8 cellular contexts compared by ENCODE assay signal in genomic region chr6:44127186-44128019, GRCh38. TPM values are rescaled to one million over a fixed set of nuclear protein-coding genes. Genes with fewer than 3 reads are reported as not detected.
DNase-seq lines count a peak whose midpoint lies in the region; ATAC-seq, FAIRE-seq and TF ChIP-seq lines count a peak whose summit lies in the region.

MRPL14 (minus strand) TSS chr6:44127452; CDS start chr6:44116611, 10,841 bp downstream.
TMEM63B (plus strand) TSS chr6:44127554; CDS start chr6:44134585, 7,031 bp downstream.

- in situ Hi-C loops in ACHN (cut with HindIII; ENCODE audit: low pct_ligation_motif_present, low pct_unique_long_range_greater_than_20kb, low sequenced_read_pairs) (no loop called here), HepG2 (cut with HindIII; ENCODE audit: extremely low pct_ligation_motif_present, low pct_unique_long_range_greater_than_20kb) (no loop called here)

- BruUV-seq in HepG2 (replicated peaks; lab: Mats Ljungman, UMichigan) = no TSS peak

- TF ChIP-seq POLR2A in HepG2 (IDR thresholded peaks at IDR 0.05; ENCODE audit: insufficient read depth in 1 of 2, low read depth in 2 of 2, low read length in 2 of 2) = peak; percentile 77 to 89

- H3K27me3 ChIP-seq in HepG2 (ENCODE audit: control insufficient read depth in 1 of 2, insufficient read depth in 2 of 2, low read length in 2 of 2) = no peaks in the 10 kb centered on the region; a peak in 1 of 5 replicates

- DNase-seq in ACHN (peak; percentile 81), NCI-H526 (lab: John Stamatoyannopoulos, UW) (peak; percentile 40 to 93), HepG2 (ENCODE audit: low spot score) (peak; percentile 76)
- DNase-seq in activated CD4-positive, alpha-beta T cell treated with anti-CD3 and anti-CD28 coated beads, Interleukin-2, amount 50 U/mL, for 24 hours (ENCODE audit: low read depth in 1 of 2, low spot score in 1 of 2) = peak; percentile 83 to 85
- peak; percentile 87 to 91 for DNase-seq in stimulated activated CD4-positive, alpha-beta T cell treated with anti-CD3 and anti-CD28 coated beads, Interleukin-2, amount 100 ng/mL, for 48 hours

- peaks cover 46% of the 10 kb centered on the region for H3K4me1 Mint-ChIP-seq in dendritic cell treated with granulocyte-macrophage colony-stimulating factor and Interleukin-4, amounts not matched to agents 40 ng/mL and 50 ng/mL, for 4 days (ENCODE audit: low read depth)

- H4K20me1 ChIP-seq in HepG2 (ENCODE audit: insufficient read depth, low read length) = peaks cover 39% of the 10 kb centered on the region

- CTCF ChIA-PET in HepG2 (lab: Yijun Ruan, JAX; ENCODE audit: low intra/inter-chr PET ratio, low total read pairs) = no interaction called here

- peaks cover 3% of the 10 kb centered on the region for H3K27me3 Mint-ChIP-seq in dendritic cell treated with granulocyte-macrophage colony-stimulating factor and Interleukin-4, amounts not matched to agents 40 ng/mL and 50 ng/mL, for 4 days

- H3K27ac Mint-ChIP-seq in dendritic cell treated with granulocyte-macrophage colony-stimulating factor and Interleukin-4, amounts not matched to agents 40 ng/mL and 50 ng/mL, for 4 days = peak within 1 kb of the TSS; percentile 90

- TF ChIP-seq EP300 in HepG2 (IDR thresholded peaks at IDR 0.05; ENCODE audit: low read depth in 2 of 2, low read length in 2 of 2) (no peak), HepG2 (CRISPR knock-in tag; IDR thresholded peaks at IDR 0.05; ENCODE audit: borderline replicate concordance) (no peak)

- H3K9me3 Mint-ChIP-seq in dendritic cell treated with granulocyte-macrophage colony-stimulating factor and Interleukin-4, amounts not matched to agents 40 ng/mL and 50 ng/mL, for 4 days = no peaks in the 10 kb centered on the region

- no peaks in the 10 kb centered on the region for H3K9me3 ChIP-seq in HepG2 (ENCODE audit: low read length)

- ATAC-seq in GM18867 (IDR thresholded peaks at IDR 0.05; ENCODE audit: unreplicated experiment) = peak; percentile 76
- ATAC-seq in HG03135 (IDR thresholded peaks at IDR 0.05; ENCODE audit: unreplicated experiment) = peak; percentile 59
- peak; percentile 81 for ATAC-seq in HepG2

- TF ChIP-seq RAD21 in HepG2 (CRISPR knock-in tag; IDR thresholded peaks at IDR 0.05) = no peak

- peaks cover 79% of the 10 kb centered on the region for H3K4me1 ChIP-seq in HepG2 (ENCODE audit: insufficient read depth, low read length)

- peak within 1 kb of the TSS; percentile 94 to 95 (median 95) for H3K4me3 ChIP-seq in HepG2 (replicated peaks in 1 of 3; ENCODE audit: insufficient read depth in 1 of 3, low read depth in 2 of 3, low read length in 3 of 3)

- WGBS in HepG2 (ENCODE audit: low lambda C conversion rate) = 1% methylated on average over 34 of the region's 80 CpGs

- FAIRE-seq in HepG2 (lab: Jason Lieb, UNC) = no peak

- peak within 1 kb of the TSS; percentile 96 for H3K4me2 ChIP-seq in HepG2 (ENCODE audit: low read depth, low read length)

- POLR2A ChIA-PET in HepG2 (lab: Yijun Ruan, JAX) = interaction anchor here (0.6 to 1.5 kb wide), 13 partner anchors 9 to 870 kb away, joined by 3 to 17 read pairs (median 5); partner anchors contain the start of genes HSP90AB1 and SLC35B2

- peak within 1 kb of the TSS; percentile 94 for H3K9ac ChIP-seq in HepG2 (ENCODE audit: insufficient read depth, low read depth, low read length)

- intact Hi-C loops in dendritic cell treated with granulocyte-macrophage colony-stimulating factor and Interleukin-4, amounts not matched to agents 40 ng/mL and 50 ng/mL, for 4 days (cut with micrococcal nuclease) = no loop called here
- intact Hi-C loops in HepG2 (cut with micrococcal nuclease; ENCODE audit: unreplicated experiment) = loop anchor here (2.0 kb wide), 2 partner anchors 15 to 23 kb away; no protein-coding TSS in a partner anchor

- peaks cover 0 to 7% of the 10 kb centered on the region in 2 experiments; a peak in 2 of 5 replicates for H3K36me3 ChIP-seq in HepG2 (replicated peaks in 1 of 2; ENCODE audit: control insufficient read depth in 1 of 2, insufficient read depth in 2 of 2, low read length in 2 of 2)

- H2AFZ ChIP-seq in HepG2 (ENCODE audit: low read length) = no peak within 1 kb of the TSS

- H3K36me3 Mint-ChIP-seq in dendritic cell treated with granulocyte-macrophage colony-stimulating factor and Interleukin-4, amounts not matched to agents 40 ng/mL and 50 ng/mL, for 4 days (ENCODE audit: low read depth) = peaks cover 43% of the 10 kb centered on the region

- peak within 1 kb of the TSS; percentile 97 for H3K4me3 Mint-ChIP-seq in dendritic cell treated with granulocyte-macrophage colony-stimulating factor and Interleukin-4, amounts not matched to agents 40 ng/mL and 50 ng/mL, for 4 days

- peaks cover 81% of the 10 kb centered on the region for H3K79me2 ChIP-seq in HepG2 (ENCODE audit: insufficient read depth, low read length)

- TF ChIP-seq CTCF in HepG2 (CRISPR knock-in tag; IDR thresholded peaks at IDR 0.05) = no peak

- peak within 1 kb of the TSS; percentile 86 for H3K27ac ChIP-seq in HepG2 (ENCODE audit: extremely low read length, insufficient read depth, low read length)

TF ChIP-seq in HepG2, 621 proteins besides CTCF, POLR2A, EP300 and RAD21 (continues in another document):
- no peak for TF ChIP-seq DPF2 (CRISPR knock-in tag; IDR thresholded peaks at IDR 0.05; ENCODE audit: borderline replicate concordance, low read depth)

RNA-seq across cellular contexts. Expression of gene MRPL14, which starts in this region (rescaled TPM):
- 178 and 191 TPM in 2 replicates for total RNA-seq in HepG2 (2016; rRNA removed; fragmentation: Illumina TruSeq; extraction: Trizol)
- 169 and 189 TPM in 2 replicates for total RNA-seq in HepG2 (2016; cell fraction: cytosol; rRNA removed; fragmentation: Illumina TruSeq; extraction: Trizol; ENCODE audit: low read depth)
- 186 and 208 TPM in 2 replicates for total RNA-seq in HepG2 (2016; cell fraction: insoluble cytoplasmic fraction; rRNA removed; fragmentation: Illumina TruSeq; extraction: Trizol)
- 148 and 200 TPM in 2 replicates for total RNA-seq in HepG2 (2016; cell fraction: membrane; rRNA removed; fragmentation: Illumina TruSeq; extraction: Trizol)
- 65.1 and 65.8 TPM in 2 replicates for total RNA-seq in HepG2 (2016; cell fraction: nucleus; rRNA removed; fragmentation: Illumina TruSeq; extraction: Trizol)
- 157 and 166 TPM in 2 replicates for polyA plus RNA-seq in HepG2 (2011; rRNA removed)
- 144 and 170 TPM in 2 replicates for polyA plus RNA-seq in HepG2 (2011; cell fraction: cytosol; rRNA removed)
- 42.8 and 46.0 TPM in 2 replicates for polyA plus RNA-seq in HepG2 (2011; cell fraction: nucleus; rRNA removed)
- 135 and 137 TPM in 2 replicates for polyA plus RNA-seq in HepG2 (2012)
- polyA plus RNA-seq in HepG2 (2016; cell fraction: cytosol; fragmentation: Illumina TruSeq; extraction: Trizol; ENCODE audit: low read depth) = 114 and 150 TPM in 2 replicates
- 163 and 186 TPM in 2 replicates for polyA plus RNA-seq in HepG2 (2016; cell fraction: insoluble cytoplasmic fraction; fragmentation: Illumina TruSeq; extraction: Trizol; ENCODE audit: low read depth)
- polyA plus RNA-seq in HepG2 (2016; cell fraction: membrane; fragmentation: Illumina TruSeq; extraction: Trizol; ENCODE audit: low read depth) = 111 and 143 TPM in 2 replicates
- 92.9 and 98.5 TPM in 2 replicates for polyA plus RNA-seq in HepG2 (2016; cell fraction: nucleus; fragmentation: Illumina TruSeq; extraction: Trizol; ENCODE audit: insufficient read depth, low read depth)
- 33.2 and 40.9 TPM in 2 replicates for polyA minus RNA-seq in HepG2 (2011; rRNA and poly(A)+ RNA removed; ENCODE audit: low replicate concordance)
- 22.7 and 28.4 TPM in 2 replicates for polyA minus RNA-seq in HepG2 (2011; cell fraction: cytosol; rRNA and poly(A)+ RNA removed)
- polyA minus RNA-seq in HepG2 (2011; cell fraction: nucleus; rRNA and poly(A)+ RNA removed) = 20.0 and 21.5 TPM in 2 replicates

RNA-seq across cellular contexts. Expression of gene TMEM63B, which starts in this region (rescaled TPM):
- 13.9 and 27.4 TPM in 2 replicates for total RNA-seq in HepG2 (2016; rRNA removed; fragmentation: Illumina TruSeq; extraction: Trizol)
- total RNA-seq in HepG2 (2016; cell fraction: cytosol; rRNA removed; fragmentation: Illumina TruSeq; extraction: Trizol; ENCODE audit: low read depth) = 5.1 and 5.8 TPM in 2 replicates
- total RNA-seq in HepG2 (2016; cell fraction: insoluble cytoplasmic fraction; rRNA removed; fragmentation: Illumina TruSeq; extraction: Trizol) = 11.4 and 28.3 TPM in 2 replicates
- total RNA-seq in HepG2 (2016; cell fraction: membrane; rRNA removed; fragmentation: Illumina TruSeq; extraction: Trizol) = 14.9 and 15.8 TPM in 2 replicates
- total RNA-seq in HepG2 (2016; cell fraction: nucleus; rRNA removed; fragmentation: Illumina TruSeq; extraction: Trizol) = 28.7 and 33.8 TPM in 2 replicates
- 75.8 and 83.8 TPM in 2 replicates for polyA plus RNA-seq in HepG2 (2011; rRNA removed)
- 81.0 and 82.0 TPM in 2 replicates for polyA plus RNA-seq in HepG2 (2011; cell fraction: cytosol; rRNA removed)
- 185 and 224 TPM in 2 replicates for polyA plus RNA-seq in HepG2 (2011; cell fraction: nucleus; rRNA removed)
- 37.7 and 41.7 TPM in 2 replicates for polyA plus RNA-seq in HepG2 (2012)
- polyA plus RNA-seq in HepG2 (2016; cell fraction: cytosol; fragmentation: Illumina TruSeq; extraction: Trizol; ENCODE audit: low read depth) = 5.0 and 5.6 TPM in 2 replicates
- polyA plus RNA-seq in HepG2 (2016; cell fraction: insoluble cytoplasmic fraction; fragmentation: Illumina TruSeq; extraction: Trizol; ENCODE audit: low read depth) = 13.6 and 16.8 TPM in 2 replicates
- 10.0 and 10.2 TPM in 2 replicates for polyA plus RNA-seq in HepG2 (2016; cell fraction: membrane; fragmentation: Illumina TruSeq; extraction: Trizol; ENCODE audit: low read depth)
- polyA plus RNA-seq in HepG2 (2016; cell fraction: nucleus; fragmentation: Illumina TruSeq; extraction: Trizol; ENCODE audit: insufficient read depth, low read depth) = 69.5 and 76.1 TPM in 2 replicates
- 62.2 and 179 TPM in 2 replicates for polyA minus RNA-seq in HepG2 (2011; rRNA and poly(A)+ RNA removed; ENCODE audit: low replicate concordance)
- polyA minus RNA-seq in HepG2 (2011; cell fraction: cytosol; rRNA and poly(A)+ RNA removed) = 36.8 and 42.0 TPM in 2 replicates
- polyA minus RNA-seq in HepG2 (2011; cell fraction: nucleus; rRNA and poly(A)+ RNA removed) = 36.6 and 36.8 TPM in 2 replicates

Comparison
In these comparisons a context has a peak if more than half of its experiments do, and no peak if none do; other contexts are left out.
1. Peak in every context shown above with its lines: DNase-seq, ATAC-seq, H3K4me3 ChIP-seq and H3K27ac ChIP-seq.